ENCODE assay signal across 21 cellular contexts in genomic region chr10:33039167-33039566, GRCh38.
"Had no signal": no experiment of that assay in that cellular context is flagged by ENCODE, and none has a peak within 500 bp of the region (broad histone marks: within the 10 kb centered on the region; RNA-seq: fewer than 3 reads in every experiment).

No MANE protein-coding gene starts in this region.

- DNase-seq: activated CD4-positive, alpha-beta T cell treated with anti-CD3 and anti-CD28 coated beads, Interleukin-2, amount 50 U/mL, for 1 hour; activated CD4-positive, CD25-positive, alpha-beta regulatory T cell treated with anti-CD3 and anti-CD28 coated beads, Interleukin-2, amount 50 U/mL, for 72 hours; activated CD8-positive, alpha-beta memory T cell treated with anti-CD3 and anti-CD28 coated beads for 24 hours; activated effector memory CD4-positive, alpha-beta T cell treated with anti-CD3 and anti-CD28 coated beads, Interleukin-2, amount 50 U/mL, for 16 hours; activated T-cell treated with anti-CD3 and anti-CD28 coated beads, Interleukin-2, amount 50 U/mL, for 72 hours; gastrocnemius medialis; head of caudate nucleus; left colon; lower lobe of right lung; nucleus accumbens; retina; stimulated activated CD8-positive, alpha-beta memory T cell treated with anti-CD3 and anti-CD28 coated beads, Interleukin-4, amount 100 ng/mL, for 48 hours; stimulated activated naive CD4-positive, alpha-beta T cell treated with Interleukin-2 at 50 U/mL for 16 hours; T-helper 1 cell; T-helper 9 cell; thyroid gland had no signal

- H3K4me1 ChIP-seq: breast epithelium, gastrocnemius medialis, lower lobe of right lung, thyroid gland had no signal

- H3K4me3 ChIP-seq: breast epithelium, coronary artery, gastrocnemius medialis, lower lobe of right lung, thyroid gland had no signal

- H3K36me3 ChIP-seq: breast epithelium, gastrocnemius medialis, lower lobe of right lung, thyroid gland had no signal

- H3K4me1 Mint-ChIP-seq: activated naive CD4-positive, alpha-beta T cell treated with anti-CD3 and anti-CD28 coated beads, Interleukin-2, amount 50 U/mL, for 24 hours; nephron had no signal

- H3K27me3 Mint-ChIP-seq: activated naive CD4-positive, alpha-beta T cell treated with anti-CD3 and anti-CD28 coated beads, Interleukin-2, amount 50 U/mL, for 24 hours had no signal

- H3K4me3 Mint-ChIP-seq: activated naive CD4-positive, alpha-beta T cell treated with anti-CD3 and anti-CD28 coated beads, Interleukin-2, amount 50 U/mL, for 24 hours; activated T-cell treated with anti-CD3 and anti-CD28 coated beads, Interleukin-2, amount 50 U/mL, for 72 hours; mesothelial cell of epicardium; nephron had no signal

- ATAC-seq: activated T-cell treated with anti-CD3 and anti-CD28 coated beads, Interleukin-2, amount 50 U/mL, for 72 hours; gastrocnemius medialis; left colon had no signal

- H3K27ac ChIP-seq: breast epithelium, coronary artery, gastrocnemius medialis, lower lobe of right lung, thyroid gland had no signal

- H3K27ac Mint-ChIP-seq: activated naive CD4-positive, alpha-beta T cell treated with anti-CD3 and anti-CD28 coated beads, Interleukin-2, amount 50 U/mL, for 24 hours; activated T-cell treated with anti-CD3 and anti-CD28 coated beads, Interleukin-2, amount 50 U/mL, for 72 hours; mesothelial cell of epicardium; nephron had no signal

- H3K27me3 ChIP-seq: breast epithelium, gastrocnemius medialis, thyroid gland had no signal

- H3K9me3 ChIP-seq: breast epithelium, gastrocnemius medialis, lower lobe of right lung, thyroid gland had no signal

- H3K36me3 Mint-ChIP-seq: activated naive CD4-positive, alpha-beta T cell treated with anti-CD3 and anti-CD28 coated beads, Interleukin-2, amount 50 U/mL, for 24 hours; mesothelial cell of epicardium had no signal

- H3K9me3 Mint-ChIP-seq: activated naive CD4-positive, alpha-beta T cell treated with anti-CD3 and anti-CD28 coated beads, Interleukin-2, amount 50 U/mL, for 24 hours; activated T-cell treated with anti-CD3 and anti-CD28 coated beads, Interleukin-2, amount 50 U/mL, for 72 hours; mesothelial cell of epicardium; nephron had no signal
